ENCODE assay signal across 8 cellular contexts in genomic region chr1:59046730-59047157, GRCh38.
DNase-seq lines count a peak whose midpoint lies in the region; ATAC-seq and TF ChIP-seq lines count a peak whose summit lies in the region.

No MANE protein-coding gene starts in this region.

- H3K9me3 ChIP-seq in KOPT-K1 (ENCODE audit: insufficient read depth, low read length, poor library complexity, severe bottlenecking), result no peaks in the 10 kb centered on the region
- no peaks in the 10 kb centered on the region for H3K9me3 ChIP-seq in ovary
- H3K9me3 ChIP-seq in heart left ventricle, result no peaks in the 10 kb centered on the region

- H3K36me3 ChIP-seq in KOPT-K1 (ENCODE audit: insufficient read depth, low read length) (no peaks in the 10 kb centered on the region), ovary (no peaks in the 10 kb centered on the region), heart left ventricle (no peaks in the 10 kb centered on the region)

- TF ChIP-seq CTCF in GM10266 (IDR thresholded peaks at IDR 0.05; ENCODE audit: control insufficient read depth, insufficient read depth, low read depth, missing control alignments), result peak; percentile 38
- no peak for TF ChIP-seq CTCF in ovary (IDR thresholded peaks at IDR 0.05)
- peak in 1 of 12 donors; percentile 10 for TF ChIP-seq CTCF in heart left ventricle (IDR thresholded peaks at IDR 0.05)

- WGBS in ovary, 3 donors, result 37 to 63% (median 54%) methylated on average over 2 of the region's 2 CpGs
- WGBS in heart left ventricle, 4 donors, result 28 to 60% (median 56%) methylated on average over 2 of the region's 2 CpGs

- DNase-seq in GM10266 (ENCODE audit: extremely low spot score), result peak; percentile 72
- peak; percentile 4 for DNase-seq in activated naive CD8-positive, alpha-beta T cell treated with anti-CD3 and anti-CD28 coated beads, Interleukin-2, amount 50 U/mL, for 16 hours (ENCODE audit: low read depth, low spot score)
- peak; percentile 13 for DNase-seq in stimulated activated CD8-positive, alpha-beta memory T cell treated with anti-CD3 and anti-CD28 coated beads, Interleukin-12 subunit alpha, Interleukin-12 subunit beta, amount 100 ng/mL, for 4 hours (ENCODE audit: low read depth)
- no peak for DNase-seq in HPDE6-E6E7 (ENCODE audit: extremely low spot score)
- DNase-seq in ovary, result no peak
- no peak for DNase-seq in heart left ventricle

- peak; percentile 95 for ATAC-seq in GM21515 (IDR thresholded peaks at IDR 0.05; ENCODE audit: unreplicated experiment)
- ATAC-seq in heart left ventricle, result no peak

- H3K4me3 ChIP-seq in ovary, result no peak overlapping the region
- no peak overlapping the region for H3K4me3 ChIP-seq in heart left ventricle

- intact Hi-C loops in ovary (cut with DNase I) (no loop called here), heart left ventricle (cut with DNase I) (loop anchor here in 1 of 10 donors (10.0 kb wide), 1 partner anchor 262 kb away; the partner anchor contains the start of gene JUN)

- H3K27me3 ChIP-seq in ovary, result no peaks in the 10 kb centered on the region
- H3K27me3 ChIP-seq in heart left ventricle, result no peaks in the 10 kb centered on the region

- no peak for TF ChIP-seq POLR2A in ovary (IDR thresholded peaks at IDR 0.05)
- TF ChIP-seq POLR2A in heart left ventricle (IDR thresholded peaks at IDR 0.05), result no peak

- H3K4me1 ChIP-seq in ovary (ENCODE audit: insufficient read depth), result peaks cover 6% of the 10 kb centered on the region
- H3K4me1 ChIP-seq in heart left ventricle, result peaks cover 0 to 47% (median 16%) of the 10 kb centered on the region in 12 donors

- H3K27ac ChIP-seq in KOPT-K1 (ENCODE audit: low read depth, low read length, poor library complexity, severe bottlenecking), result peak overlapping the region; percentile 48
- H3K27ac ChIP-seq in ovary, result no peak overlapping the region
- H3K27ac ChIP-seq in heart left ventricle, result peak overlapping the region in 1 of 12 donors; percentile 67

- TF ChIP-seq EP300 in ovary (IDR thresholded peaks at IDR 0.05), result no peak

Comparison
In these comparisons a context has a peak if more than half of its experiments do, and no peak if none do; other contexts are left out.
1. DNase-seq: peak in GM10266 (single experiment), activated naive CD8-positive, alpha-beta T cell treated with anti-CD3 and anti-CD28 coated beads, Interleukin-2, amount 50 U/mL, for 16 hours (single experiment) and stimulated activated CD8-positive, alpha-beta memory T cell treated with anti-CD3 and anti-CD28 coated beads, Interleukin-12 subunit alpha, Interleukin-12 subunit beta, amount 100 ng/mL, for 4 hours (single experiment); none in HPDE6-E6E7 (single experiment), ovary (0 of 5) and heart left ventricle (0 of 5).